ENCODE assay signal across 34 cellular contexts in the genomic region with DNA sequence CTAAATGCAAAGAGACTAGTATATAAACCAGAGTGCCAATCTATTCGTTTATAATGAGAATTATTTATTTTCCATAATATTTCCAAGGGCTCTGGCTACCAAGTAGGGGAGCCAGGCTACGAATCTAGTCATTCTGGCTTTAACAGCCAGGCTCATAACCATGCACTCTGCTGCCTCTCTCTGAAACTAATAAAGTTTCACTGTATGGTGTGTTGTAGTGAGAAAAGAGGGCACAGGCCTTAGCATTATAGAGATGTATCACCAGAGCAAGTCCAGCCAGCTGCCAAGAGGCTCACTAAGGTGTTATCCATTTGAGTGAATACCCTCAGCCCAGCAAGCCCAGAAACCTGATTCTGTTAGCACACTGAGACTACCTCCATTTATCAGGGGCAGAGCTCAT. TPM values are rescaled to one million over a fixed set of nuclear protein-coding genes. Genes with fewer than 3 reads are reported as not detected.
"Had no signal": no experiment of that assay in that cellular context is flagged by ENCODE, and none has a peak within 500 bp of the region (broad histone marks: within the 10 kb centered on the region; RNA-seq: fewer than 3 reads in every experiment).

No MANE protein-coding gene starts in this region.

- H3K4me1 Mint-ChIP-seq: mesothelial cell of epicardium, nephron progenitor cell had no signal

- H3K4me3 ChIP-seq: dorsolateral prefrontal cortex, esophagus muscularis mucosa, gastroesophageal sphincter, heart right ventricle, left lung, mucosa of descending colon, ovary, psoas muscle, sigmoid colon, stomach, tibial artery had no signal

- H3K27me3 ChIP-seq: dorsolateral prefrontal cortex, ovary had no signal

- H3K36me3 Mint-ChIP-seq: mesothelial cell of epicardium; naive B cell; stimulated activated effector memory CD8-positive, alpha-beta T cell treated with anti-CD3 and anti-CD28 coated beads, Interleukin-12 subunit alpha, Interleukin-12 subunit beta, amount 100 ng/mL, for 72 hours; type B pancreatic cell had no signal

- H3K4me3 Mint-ChIP-seq: mesothelial cell of epicardium; naive B cell; nephron progenitor cell; stimulated activated effector memory CD8-positive, alpha-beta T cell treated with anti-CD3 and anti-CD28 coated beads, Interleukin-12 subunit alpha, Interleukin-12 subunit beta, amount 100 ng/mL, for 72 hours; type B pancreatic cell had no signal

- ATAC-seq: foreskin keratinocyte; gastroesophageal sphincter; heart right ventricle; left cardiac atrium; left lung; mucosa of descending colon; psoas muscle; right cardiac atrium; stimulated activated effector memory CD8-positive, alpha-beta T cell treated with anti-CD3 and anti-CD28 coated beads, Interleukin-12 subunit alpha, Interleukin-12 subunit beta, amount 100 ng/mL, for 72 hours had no signal

- H3K4me1 ChIP-seq: esophagus muscularis mucosa, foreskin keratinocyte, gastroesophageal sphincter, heart right ventricle, left lung, psoas muscle, sigmoid colon, stomach, tibial artery had no signal

- H3K27ac Mint-ChIP-seq: mesothelial cell of epicardium; naive B cell; nephron progenitor cell; stimulated activated effector memory CD8-positive, alpha-beta T cell treated with anti-CD3 and anti-CD28 coated beads, Interleukin-12 subunit alpha, Interleukin-12 subunit beta, amount 100 ng/mL, for 72 hours; type B pancreatic cell had no signal

- H3K9me3 ChIP-seq: esophagus muscularis mucosa, gastroesophageal sphincter, heart right ventricle, left lung, mucosa of descending colon, ovary, psoas muscle, sigmoid colon, stomach, tibial artery had no signal

- H3K27ac ChIP-seq: dorsolateral prefrontal cortex, epithelial cell of prostate, esophagus muscularis mucosa, foreskin keratinocyte, gastroesophageal sphincter, heart right ventricle, left lung, ovary, psoas muscle, sigmoid colon, stomach, tibial artery had no signal

- H3K9me3 Mint-ChIP-seq: mesothelial cell of epicardium; naive B cell; nephron progenitor cell; stimulated activated effector memory CD8-positive, alpha-beta T cell treated with anti-CD3 and anti-CD28 coated beads, Interleukin-12 subunit alpha, Interleukin-12 subunit beta, amount 100 ng/mL, for 72 hours; type B pancreatic cell had no signal

- H3K36me3 ChIP-seq: esophagus muscularis mucosa, gastroesophageal sphincter, heart right ventricle, left lung, ovary, sigmoid colon, stomach, tibial artery had no signal

- DNase-seq: cortex of kidney; dorsolateral prefrontal cortex; effector CD4-positive, alpha-beta T cell; foreskin keratinocyte; heart right ventricle; hippocampal formation; left cardiac atrium; left lung; mesenchymal stem cell; mucosa of descending colon; naive B cell; nephron progenitor cell; nucleus accumbens; ovary; posterior cingulate gyrus; psoas muscle; right cardiac atrium; sigmoid colon; stimulated activated CD4-positive, alpha-beta T cell treated with anti-CD3 and anti-CD28 coated beads, Interleukin-2, amount 100 ng/mL, for 24 hours; stimulated activated CD4-positive, alpha-beta T cell treated with anti-CD3 and anti-CD28 coated beads, Interleukin-4, amount 100 ng/mL, for 24 hours; stimulated activated naive CD4-positive, alpha-beta T cell treated with Interleukin-2 at 50 U/mL for 16 hours; stomach; tibial artery had no signal

RNA-seq across cellular contexts. Expression of gene HEMGN, which starts 4.4 kb away (rescaled TPM):
- total RNA-seq: fibroblast of lung, foreskin keratinocyte, gastroesophageal sphincter, kidney epithelial cell, lung microvascular endothelial cell, mesothelial cell of epicardium, mucosa of descending colon, renal cortical epithelial cell, right cardiac atrium, sigmoid colon had no signal
- polyA plus RNA-seq: fibroblast of lung, foreskin keratinocyte, heart right ventricle, ovary, psoas muscle, right cardiac atrium, stomach, urinary bladder had no signal
